In the genomic region with DNA sequence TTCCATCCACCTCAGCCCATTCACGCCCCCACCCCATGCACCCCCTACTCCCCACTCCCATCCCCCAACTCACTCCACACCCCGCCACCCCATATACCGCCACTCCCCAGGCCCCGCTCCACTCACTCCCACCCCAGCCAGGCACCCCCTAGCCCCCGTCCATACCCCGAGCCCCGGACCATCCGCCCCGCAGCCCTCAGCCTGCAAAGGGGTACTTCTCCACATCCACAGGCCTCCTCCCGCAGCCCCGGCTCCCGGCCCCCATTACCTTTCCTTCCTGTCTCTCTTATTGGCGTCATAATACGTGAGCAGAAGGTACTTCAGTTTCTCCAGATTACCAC, we compare ENCODE assay signal across 8 cellular contexts. TPM values are rescaled to one million over a fixed set of nuclear protein-coding genes. Genes with fewer than 3 reads are reported as not detected.
DNase-seq lines count a peak whose midpoint lies in the region; ATAC-seq and TF ChIP-seq lines count a peak whose summit lies in the region.
"Not testable (repeated sequence)": the region's sequence is repeated elsewhere in the genome, so short reads cannot be mapped to it uniquely, and the experiment has no call there.

No MANE protein-coding gene starts in this region.

- not testable (repeated sequence) for H3K4me1 ChIP-seq in BLaER1; HEK293 (ENCODE audit: control insufficient read depth, insufficient read depth, low read length); RWPE2 (ENCODE audit: insufficient read depth, poor library complexity, severe bottlenecking); iPS-20b (ENCODE audit: insufficient read depth, low read length); subcutaneous abdominal adipose tissue (ENCODE audit: control insufficient read depth in 5 of 5, insufficient read depth in 5 of 5, low read length in 5 of 5)

- not testable (repeated sequence) for ATAC-seq in RWPE2 (ENCODE audit: low read depth); effector memory CD8-positive, alpha-beta T cell (replicated peaks)
- ATAC-seq in activated naive CD4-positive, alpha-beta T cell treated with anti-CD3 and anti-CD28 coated beads, Interleukin-2, amount 50 U/mL, for 72 hours = peak in 1 of 2 donors; percentile 63

- peak overlapping the region; percentile 73 for H3K27ac ChIP-seq in BLaER1
- H3K27ac ChIP-seq in HEK293 (ENCODE audit: extremely low read depth, low read depth, low read length) = peak overlapping the region; percentile 77
- H3K27ac ChIP-seq in RWPE2 (ENCODE audit: poor library complexity, severe bottlenecking); iPS-20b (ENCODE audit: low read length): not testable (repeated sequence)
- H3K27ac ChIP-seq in subcutaneous abdominal adipose tissue (ENCODE audit: low read depth, low read length) = peak overlapping the region; percentile 30

- not testable (repeated sequence) for H3K27me3 Mint-ChIP-seq in effector memory CD8-positive, alpha-beta T cell; neural crest cell (ENCODE audit: low read depth)

- peak overlapping the region; percentile 95 to 99 for H3K27ac Mint-ChIP-seq in activated naive CD4-positive, alpha-beta T cell treated with anti-CD3 and anti-CD28 coated beads, Interleukin-2, amount 50 U/mL, for 72 hours
- peak overlapping the region; percentile 93 to 96 for H3K27ac Mint-ChIP-seq in effector memory CD8-positive, alpha-beta T cell
- H3K27ac Mint-ChIP-seq in neural crest cell (ENCODE audit: unreplicated experiment) = peak overlapping the region; percentile 97

- H3K9me3 Mint-ChIP-seq in activated naive CD4-positive, alpha-beta T cell treated with anti-CD3 and anti-CD28 coated beads, Interleukin-2, amount 50 U/mL, for 72 hours; effector memory CD8-positive, alpha-beta T cell; neural crest cell: not testable (repeated sequence)

- peak overlapping the region; percentile 78 for H3K9ac ChIP-seq in BLaER1
- H3K9ac ChIP-seq in iPS-20b (ENCODE audit: low read depth, low read length) = peak overlapping the region; percentile 61; the same call in 1 of the 2 replicates
- H3K9ac ChIP-seq in subcutaneous abdominal adipose tissue (ENCODE audit: low read length in 5 of 5) = peak overlapping the region in 3 of 5 donors; percentile 60 to 77 (median 68)

- H3K4me3 ChIP-seq in BLaER1 (peak overlapping the region; percentile 73), HEK293 (ENCODE audit: low read depth, low read length) (peak overlapping the region; percentile 57), RWPE2 (ENCODE audit: severe bottlenecking) (peak overlapping the region; percentile 29), iPS-20b (ENCODE audit: low read length) (peak overlapping the region; percentile 69), subcutaneous abdominal adipose tissue (ENCODE audit: low read depth in 1 of 5, low read length in 5 of 5) (peak overlapping the region; percentile 66 to 88 (median 76))

- CTCF ChIA-PET in HEK293 (lab: Yijun Ruan, JAX) = interaction anchor here (4.5 kb wide), 1 partner anchor 109 kb away, joined by 130 read pairs; no protein-coding TSS in a partner anchor

- H3K4me3 Mint-ChIP-seq in effector memory CD8-positive, alpha-beta T cell = peak overlapping the region; percentile 93 to 96
- peak overlapping the region; percentile 97 for H3K4me3 Mint-ChIP-seq in neural crest cell

- POLR2A ChIA-PET in HEK293 (lab: Yijun Ruan, JAX) = interaction anchor here (0.6 to 1.6 kb wide), 3 partner anchors 57 to 75 kb away, joined by 3 to 5 read pairs (median 3); a partner anchor contains a TSS

- H3K36me3 ChIP-seq in BLaER1; HEK293 (ENCODE audit: control insufficient read depth in 2 of 2, insufficient read depth in 1 of 2, low read length in 2 of 2); RWPE2 (ENCODE audit: low read depth); iPS-20b (ENCODE audit: insufficient read depth, low read depth, low read length); subcutaneous abdominal adipose tissue (ENCODE audit: control insufficient read depth in 5 of 5, insufficient read depth in 5 of 5, low read length in 5 of 5): not testable (repeated sequence)

- not testable (repeated sequence) for H3K27me3 ChIP-seq in BLaER1; RWPE2 (ENCODE audit: insufficient read depth, poor library complexity, severe bottlenecking); iPS-20b (ENCODE audit: insufficient read depth, low read length); subcutaneous abdominal adipose tissue (ENCODE audit: control insufficient read depth in 5 of 5, insufficient read depth in 4 of 5, low read length in 5 of 5)

- not testable (repeated sequence) for TF ChIP-seq CTCF in HEK293 (tag by site-specific recombination; IDR thresholded peaks at IDR 0.05); RWPE2 (IDR thresholded peaks at IDR 0.05; ENCODE audit: poor library complexity, severe bottlenecking); neural crest cell (conservative IDR thresholded peaks at IDR 0.05)

- H3K36me3 Mint-ChIP-seq in activated naive CD4-positive, alpha-beta T cell treated with anti-CD3 and anti-CD28 coated beads, Interleukin-2, amount 50 U/mL, for 72 hours; effector memory CD8-positive, alpha-beta T cell (ENCODE audit: insufficient read depth); neural crest cell (ENCODE audit: low read depth): not testable (repeated sequence)

- not testable (repeated sequence) for H3K4me1 Mint-ChIP-seq in effector memory CD8-positive, alpha-beta T cell (ENCODE audit: low read depth in 2 of 2); neural crest cell

- H3K4me2 ChIP-seq in BLaER1 = peak overlapping the region; percentile 52

- not testable (repeated sequence) for DNase-seq in RWPE2 (ENCODE audit: low spot score); activated naive CD4-positive, alpha-beta T cell treated with anti-CD3 and anti-CD28 coated beads, Interleukin-2, amount 50 U/mL, for 72 hours (ENCODE audit: low spot score in 2 of 2); effector memory CD8-positive, alpha-beta T cell; neural crest cell (ENCODE audit: low read depth, low spot score)

- not testable (repeated sequence) for H3K9me3 ChIP-seq in BLaER1; HEK293 (ENCODE audit: control insufficient read depth, insufficient read depth, low read depth, low read length); RWPE2 (ENCODE audit: severe bottlenecking); iPS-20b (ENCODE audit: insufficient read depth, low read depth, low read length); subcutaneous abdominal adipose tissue (ENCODE audit: control insufficient read depth in 5 of 5, low read length in 5 of 5)

- H4K20me1 ChIP-seq in BLaER1 = not testable (repeated sequence)

RNA-seq across cellular contexts. Expression of a gene that starts 0.5 kb away (rescaled TPM):
- 10 to 100 TPM; 21.8 to 44.9 TPM for total RNA-seq in activated naive CD4-positive, alpha-beta T cell treated with anti-CD3 and anti-CD28 coated beads, Interleukin-2, amount 50 U/mL, for 72 hours
- total RNA-seq in neural crest cell = 33.5 and 34.2 TPM in 2 replicates

RNA-seq across cellular contexts. Expression of a gene that starts 56.6 kb away (rescaled TPM):
- 100 to 1,000 TPM; 269 to 288 TPM for total RNA-seq in activated naive CD4-positive, alpha-beta T cell treated with anti-CD3 and anti-CD28 coated beads, Interleukin-2, amount 50 U/mL, for 72 hours
- total RNA-seq in neural crest cell = 142 TPM in 2 replicates
